In genomic region chr22:38107692-38108515, GRCh38 we compare ENCODE assay signal across 1 cellular context.
TF ChIP-seq lines count a peak whose summit lies in the region.

No MANE protein-coding gene starts in this region.

TF ChIP-seq in HCT116, 20 proteins besides CTCF, POLR2A, EP300 and RAD21 (continued from another document):
- TF ChIP-seq ZBTB33 (IDR thresholded peaks at IDR 0.05; ENCODE audit: extremely low read depth, insufficient replicate concordance, low read length): no peak
TF ChIP-seq in HCT116: peak in this region for 0.
